1 cellular context compared by ENCODE assay signal in genomic region chr5:14239404-14239803, GRCh38.
TF ChIP-seq lines count a peak whose summit lies in the region.

No MANE protein-coding gene starts in this region.

TF ChIP-seq in GM23338, 12 proteins besides CTCF, POLR2A, EP300 and RAD21:
- TF ChIP-seq EZH2 (IDR thresholded peaks at IDR 0.05; ENCODE audit: low read depth, unreplicated experiment) (no peak), JUNB (IDR thresholded peaks at IDR 0.05; ENCODE audit: unreplicated experiment) (no peak), ZNF462 (CRISPR knock-in tag; IDR thresholded peaks at IDR 0.05) (no peak), NANOG (IDR thresholded peaks at IDR 0.05; ENCODE audit: borderline replicate concordance) (no peak), ZNF331 (CRISPR knock-in tag; IDR thresholded peaks at IDR 0.05; ENCODE audit: low read depth) (no peak), EZH2phosphoT487 (IDR thresholded peaks at IDR 0.05; ENCODE audit: unreplicated experiment) (no peak), ZNF114 (CRISPR knock-in tag; IDR thresholded peaks at IDR 0.05) (no peak), CREB1 (CRISPR knock-in tag; IDR thresholded peaks at IDR 0.05; ENCODE audit: low read depth) (no peak), ETS1 (IDR thresholded peaks at IDR 0.05) (no peak), STAT1 (IDR thresholded peaks at IDR 0.05; ENCODE audit: unreplicated experiment) (no peak), POLR2AphosphoS5 (IDR thresholded peaks at IDR 0.05; ENCODE audit: low read depth) (no peak), REST (IDR thresholded peaks at IDR 0.05; ENCODE audit: unreplicated experiment) (no peak)
TF ChIP-seq in GM23338: peak in this region for 0.
